In the genomic region with DNA sequence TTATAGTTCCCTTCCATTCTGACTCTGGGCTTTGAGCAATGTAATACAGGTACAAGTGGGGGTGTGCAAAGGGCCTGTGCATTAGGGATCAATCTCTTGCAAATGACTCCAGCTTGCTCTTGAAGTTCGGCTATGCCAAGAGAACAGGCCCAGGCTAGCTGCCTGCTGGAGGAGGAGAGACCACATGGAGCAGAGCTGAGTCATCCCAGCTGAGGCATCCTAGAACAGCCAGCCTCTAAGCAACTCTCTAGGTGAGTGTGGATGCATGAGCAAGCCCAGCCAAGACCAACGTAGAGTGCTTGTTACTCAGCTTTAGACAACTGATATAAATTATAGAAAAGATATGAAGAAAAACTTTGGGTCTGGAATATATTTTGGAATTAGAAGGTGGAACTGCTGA, we compare ENCODE assay signal across 13 cellular contexts. TPM values are rescaled to one million over a fixed set of nuclear protein-coding genes. Genes with fewer than 3 reads are reported as not detected.
DNase-seq lines count a peak whose midpoint lies in the region; ATAC-seq and TF ChIP-seq lines count a peak whose summit lies in the region.
"Had no signal": no experiment of that assay in that cellular context is flagged by ENCODE, and none has a peak within 500 bp of the region (broad histone marks: within the 10 kb centered on the region; RNA-seq: fewer than 3 reads in every experiment).

No MANE protein-coding gene starts in this region.

- H3K27ac ChIP-seq in brain microvascular endothelial cell: no peak overlapping the region
- H3K27ac ChIP-seq in mesendoderm (ENCODE audit: low read depth, low read length): no peak overlapping the region
- H3K27ac ChIP-seq: 22Rv1, C4-2B, dorsolateral prefrontal cortex had no signal

- ATAC-seq in GM21825 (IDR thresholded peaks at IDR 0.05; ENCODE audit: unreplicated experiment) (no peak), GM21515 (IDR thresholded peaks at IDR 0.05; ENCODE audit: unreplicated experiment) (no peak)

- in situ Hi-C loops in brain microvascular endothelial cell (cut with HindIII; ENCODE audit: low pct_ligation_motif_present, low sequenced_read_pairs): no loop called here

- H3K9ac ChIP-seq in mesendoderm (ENCODE audit: low read length): no peak overlapping the region
- H3K9ac ChIP-seq: SK-N-SH had no signal

- H3K79me1 ChIP-seq in mesendoderm (ENCODE audit: low read length): no peaks in the 10 kb centered on the region

- no peak for TF ChIP-seq CTCF in brain microvascular endothelial cell (IDR thresholded peaks at IDR 0.05; ENCODE audit: low read depth, low read length, missing control alignments)

- no peaks in the 10 kb centered on the region for H3K36me3 ChIP-seq in brain microvascular endothelial cell (replicated peaks)
- H3K36me3 ChIP-seq in mesendoderm (ENCODE audit: control insufficient read depth, insufficient read depth, low read length): no peaks in the 10 kb centered on the region

- DNase-seq in DMS53 (lab: John Stamatoyannopoulos, UW) (peak; percentile 42), DMS53 treated with DMSO at 0.1 percent for 48 hours (lab: John Stamatoyannopoulos, UW; ENCODE audit: unreplicated experiment) (no peak), NCI-H2171 (lab: John Stamatoyannopoulos, UW) (peak; percentile 34), brain microvascular endothelial cell (peak; percentile 61), mesendoderm (peak; percentile 53), germinal center (ENCODE audit: low spot score) (no peak)
- DNase-seq: dorsolateral prefrontal cortex, MV-4-11, SK-N-SH had no signal

- no CpG with 5 or more reads among the region's 2 CpGs for whole genome bisulfite sequencing in mesendoderm (ENCODE audit: extremely low coverage, insufficient coverage, low lambda C conversion rate)

- no peak overlapping the region for H3K18ac ChIP-seq in mesendoderm (ENCODE audit: low read length)

- H4K5ac ChIP-seq in mesendoderm (ENCODE audit: low read length): no peak overlapping the region

- H4K8ac ChIP-seq in mesendoderm (ENCODE audit: low read depth, low read length): no peak overlapping the region

- no peak overlapping the region for H2BK15ac ChIP-seq in mesendoderm (replicated peaks; ENCODE audit: low read depth)

- no peaks in the 10 kb centered on the region for H3K4me1 ChIP-seq in mesendoderm (ENCODE audit: control insufficient read depth, low read depth, low read length)

- H3K56ac ChIP-seq in mesendoderm (ENCODE audit: low read length): no peak overlapping the region

- H3K27me3 ChIP-seq in brain microvascular endothelial cell (replicated peaks) (no peaks in the 10 kb centered on the region), mesendoderm (ENCODE audit: insufficient read depth, low read length, poor library complexity) (no peaks in the 10 kb centered on the region)
- H3K27me3 ChIP-seq: dorsolateral prefrontal cortex had no signal

- H2BK5ac ChIP-seq in mesendoderm (ENCODE audit: low read length): no peak overlapping the region

- H2BK120ac ChIP-seq in mesendoderm (ENCODE audit: low read depth, low read length): no peak overlapping the region

- H3K23ac ChIP-seq in mesendoderm (ENCODE audit: low read length): no peak overlapping the region

- H2AK5ac ChIP-seq in mesendoderm (ENCODE audit: low read length): no peak overlapping the region

- H3K79me2 ChIP-seq in mesendoderm (ENCODE audit: control insufficient read depth, insufficient read depth, low read length): no peaks in the 10 kb centered on the region

- H3K4me3 ChIP-seq in brain microvascular endothelial cell (ENCODE audit: low read depth, low read length) (no peak overlapping the region), mesendoderm (ENCODE audit: low read length) (no peak overlapping the region)
- H3K4me3 ChIP-seq: dorsolateral prefrontal cortex had no signal

- H3K4me2 ChIP-seq in mesendoderm (ENCODE audit: low read length): no peak overlapping the region
- H3K4me2 ChIP-seq: SK-N-SH had no signal

- H3K4ac ChIP-seq in mesendoderm (ENCODE audit: low read depth, low read length): no peak overlapping the region

RNA-seq across cellular contexts. Expression of gene RBM24, which starts 47.6 kb away (rescaled TPM):
- polyA plus RNA-seq in mesendoderm (2013, experiment 1 of 2): 2.4 TPM
- polyA plus RNA-seq in mesendoderm (2013, experiment 2 of 2): 2.0 TPM

Comparison
In these comparisons a context has a peak if more than half of its experiments do, and no peak if none do; other contexts are left out.
1. DNase-seq: peak in DMS53 (single experiment), NCI-H2171 (single experiment), brain microvascular endothelial cell (single experiment) and mesendoderm (single experiment); none in DMS53 treated with DMSO at 0.1 percent for 48 hours (single experiment) and germinal center (single experiment).